1 cellular context compared by ENCODE assay signal in the genomic region with DNA sequence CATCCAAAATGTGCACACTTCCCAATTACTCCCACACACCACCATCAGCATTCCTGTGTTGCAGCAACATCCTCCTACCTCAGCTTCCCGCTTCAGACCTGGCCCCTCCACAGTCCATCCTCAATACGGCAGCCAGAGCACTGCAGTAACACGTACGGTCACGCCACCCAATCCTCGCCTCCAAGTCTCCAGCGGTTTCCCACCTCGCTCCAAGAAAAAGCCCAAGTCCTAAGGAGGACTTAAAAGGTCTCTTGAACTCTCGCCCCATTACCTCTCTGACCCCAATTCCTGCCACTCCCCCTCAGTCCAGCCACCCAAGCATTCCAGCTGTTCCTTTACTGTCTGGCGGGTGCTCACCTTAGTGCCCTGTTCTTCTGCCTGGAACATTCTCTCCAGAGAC.
A peak's percentile ranks its signal among the peaks of the same experiment; 100 is the strongest.
TF ChIP-seq lines count a peak whose summit lies in the region.

No MANE protein-coding gene starts in this region.

TF ChIP-seq in GM12878, 131 proteins besides CTCF, POLR2A, EP300 and RAD21:
- no peak for TF ChIP-seq FOS (IDR thresholded peaks at IDR 0.05; ENCODE audit: borderline replicate concordance, extremely low read depth, insufficient read length)
- 0 out of 2 replicates have a peak, but pooled peaks have one; percentile 23 for TF ChIP-seq POLR2AphosphoS5 (IDR thresholded peaks at IDR 0.05; ENCODE audit: low read length)
- no peak for TF ChIP-seq SIX5 (IDR thresholded peaks at IDR 0.05; ENCODE audit: low read depth, low read length, severe bottlenecking)
- TF ChIP-seq ZZZ3 (IDR thresholded peaks at IDR 0.05; ENCODE audit: control insufficient read depth, insufficient read length, low read depth), result no peak
- no peak for TF ChIP-seq MYC (IDR thresholded peaks at IDR 0.05; ENCODE audit: insufficient read depth, insufficient read length, insufficient replicate concordance, low read length, severe bottlenecking)
